ENCODE assay signal across 10 cellular contexts in the genomic region with DNA sequence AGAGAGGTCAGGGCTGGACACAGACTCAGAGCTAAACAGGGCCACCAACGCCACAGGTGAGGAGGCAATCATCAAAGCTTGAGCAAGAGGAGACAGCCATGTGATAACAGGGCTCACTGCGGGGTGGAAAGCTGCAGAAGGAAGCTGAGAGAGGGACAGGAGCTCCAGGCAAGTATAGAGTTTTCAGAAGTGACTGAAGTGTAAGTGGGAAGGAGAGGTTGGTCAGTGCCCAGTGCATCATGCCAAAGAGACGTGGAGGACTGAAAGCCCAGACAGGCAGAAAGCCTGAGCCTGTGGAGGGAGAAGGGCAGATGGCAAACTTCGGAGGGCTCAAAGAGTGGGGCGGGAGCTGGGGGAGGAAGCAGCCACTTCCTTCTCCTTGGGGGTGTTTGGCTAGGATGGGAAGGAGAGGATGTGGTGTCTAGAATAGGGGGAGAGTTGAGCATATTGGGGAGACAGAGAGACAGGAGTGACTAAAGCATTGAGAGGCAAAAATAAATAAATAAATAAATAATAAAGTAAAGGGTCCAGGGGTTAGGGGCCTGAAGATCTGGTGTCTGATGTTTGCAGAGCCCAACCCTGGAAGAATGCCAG. TPM values are rescaled to one million over a fixed set of nuclear protein-coding genes. Genes with fewer than 3 reads are reported as not detected.
DNase-seq lines count a peak whose midpoint lies in the region; ATAC-seq, FAIRE-seq and TF ChIP-seq lines count a peak whose summit lies in the region.
"Had no signal": no experiment of that assay in that cellular context is flagged by ENCODE, and none has a peak within 500 bp of the region (broad histone marks: within the 10 kb centered on the region; RNA-seq: fewer than 3 reads in every experiment).

No MANE protein-coding gene starts in this region.

- CTCF ChIA-PET in activated CD8-positive, alpha-beta T cell treated with anti-CD3 and anti-CD28 coated beads, Interleukin-2, amount 10 ng/mL, durations not matched to agents 7 days and 5 days (lab: Charles Lee): interaction anchor here (1.1 to 1.5 kb wide), 4 partner anchors 9 to 151 kb away, joined by 3 to 7 read pairs (median 4); no protein-coding TSS in a partner anchor
- CTCF ChIA-PET in activated CD8-positive, alpha-beta T cell treated with anti-CD3 and anti-CD28 coated beads for 36 hours (lab: Charles Lee): interaction anchor here (0.6 to 1.3 kb wide), 3 partner anchors 11 to 200 kb away, joined by 3 to 4 read pairs (median 3); no protein-coding TSS in a partner anchor

- H3K4me1 Mint-ChIP-seq in activated CD8-positive, alpha-beta T cell treated with anti-CD3 and anti-CD28 coated beads, Interleukin-2, amount 10 ng/mL, durations not matched to agents 7 days and 5 days (ENCODE audit: low read depth): peaks cover 27% of the 10 kb centered on the region
- H3K4me1 Mint-ChIP-seq in activated CD8-positive, alpha-beta T cell treated with anti-CD3 and anti-CD28 coated beads for 36 hours (ENCODE audit: low read depth): peaks cover 23% of the 10 kb centered on the region

- TF ChIP-seq CTCF in activated CD8-positive, alpha-beta T cell treated with anti-CD3 and anti-CD28 coated beads for 36 hours (IDR thresholded peaks at IDR 0.05): no peak

- peaks cover 37% of the 10 kb centered on the region for H3K27me3 Mint-ChIP-seq in activated CD8-positive, alpha-beta T cell treated with anti-CD3 and anti-CD28 coated beads, Interleukin-2, amount 10 ng/mL, durations not matched to agents 7 days and 5 days (ENCODE audit: low read depth)
- peaks cover 27% of the 10 kb centered on the region for H3K27me3 Mint-ChIP-seq in activated CD8-positive, alpha-beta T cell treated with anti-CD3 and anti-CD28 coated beads for 36 hours

- peak overlapping the region; percentile 5 for H3K27ac Mint-ChIP-seq in activated CD8-positive, alpha-beta T cell treated with anti-CD3 and anti-CD28 coated beads, Interleukin-2, amount 10 ng/mL, durations not matched to agents 7 days and 5 days
- no peak overlapping the region for H3K27ac Mint-ChIP-seq in activated CD8-positive, alpha-beta T cell treated with anti-CD3 and anti-CD28 coated beads for 36 hours
- H3K27ac Mint-ChIP-seq: activated naive CD4-positive, alpha-beta T cell treated with anti-CD3 and anti-CD28 coated beads, Interleukin-2, amount 50 U/mL, for 72 hours had no signal

- intact Hi-C loops in activated CD8-positive, alpha-beta T cell treated with anti-CD3 and anti-CD28 coated beads for 36 hours (cut with micrococcal nuclease): no loop called here

- POLR2A ChIA-PET in activated CD8-positive, alpha-beta T cell treated with anti-CD3 and anti-CD28 coated beads, Interleukin-2, amount 10 ng/mL, durations not matched to agents 7 days and 5 days (lab: Charles Lee): interaction anchor here (1.1 kb wide), 1 partner anchor 11 kb away, joined by 3 read pairs; no protein-coding TSS in a partner anchor
- POLR2A ChIA-PET in activated CD8-positive, alpha-beta T cell treated with anti-CD3 and anti-CD28 coated beads for 36 hours (lab: Charles Lee): interaction anchor here (2.2 kb wide), 1 partner anchor 11 kb away, joined by 5 read pairs; no protein-coding TSS in a partner anchor

- no peaks in the 10 kb centered on the region for H3K9me3 Mint-ChIP-seq in activated CD8-positive, alpha-beta T cell treated with anti-CD3 and anti-CD28 coated beads, Interleukin-2, amount 10 ng/mL, durations not matched to agents 7 days and 5 days (ENCODE audit: insufficient read depth)
- no peaks in the 10 kb centered on the region for H3K9me3 Mint-ChIP-seq in activated CD8-positive, alpha-beta T cell treated with anti-CD3 and anti-CD28 coated beads for 36 hours
- H3K9me3 Mint-ChIP-seq: activated naive CD4-positive, alpha-beta T cell treated with anti-CD3 and anti-CD28 coated beads, Interleukin-2, amount 50 U/mL, for 72 hours had no signal

- DNase-seq in activated CD8-positive, alpha-beta T cell treated with anti-CD3 and anti-CD28 coated beads, Interleukin-2, amount 10 ng/mL, durations not matched to agents 7 days and 5 days: no peak
- no peak for DNase-seq in activated CD8-positive, alpha-beta T cell treated with anti-CD3 and anti-CD28 coated beads for 36 hours
- peak; percentile 48 for DNase-seq in RPMI8226
- DNase-seq in kidney tubule cell (ENCODE audit: low spot score): peak; percentile 24
- DNase-seq in substantia nigra (lab: John Stamatoyannopoulos, UW): peak in 4 of 49 donors; percentile 18 to 39 (median 24)
- DNase-seq in GM19239 (ENCODE audit: insufficient read length, low spot score): no peak

- FAIRE-seq in GM19239 (lab: Jason Lieb, UNC): no peak

- no peak overlapping the region for H3K4me3 Mint-ChIP-seq in activated CD8-positive, alpha-beta T cell treated with anti-CD3 and anti-CD28 coated beads, Interleukin-2, amount 10 ng/mL, durations not matched to agents 7 days and 5 days
- no peak overlapping the region for H3K4me3 Mint-ChIP-seq in activated CD8-positive, alpha-beta T cell treated with anti-CD3 and anti-CD28 coated beads for 36 hours

- ATAC-seq in activated CD8-positive, alpha-beta T cell treated with anti-CD3 and anti-CD28 coated beads, Interleukin-2, amount 10 ng/mL, durations not matched to agents 7 days and 5 days: no peak
- no peak for ATAC-seq in activated CD8-positive, alpha-beta T cell treated with anti-CD3 and anti-CD28 coated beads for 36 hours
- no peak for ATAC-seq in HG03039 (IDR thresholded peaks at IDR 0.05; ENCODE audit: unreplicated experiment)
- no peak for ATAC-seq in GM21515 (IDR thresholded peaks at IDR 0.05; ENCODE audit: unreplicated experiment)
- ATAC-seq: activated naive CD4-positive, alpha-beta T cell treated with anti-CD3 and anti-CD28 coated beads, Interleukin-2, amount 50 U/mL, for 72 hours; esophagus mucosa had no signal

- peak overlapping the region; percentile 66 for H3K27ac ChIP-seq in substantia nigra (ENCODE audit: low read depth, low read length, poor library complexity, severe bottlenecking)

- no peaks in the 10 kb centered on the region for H3K36me3 Mint-ChIP-seq in activated CD8-positive, alpha-beta T cell treated with anti-CD3 and anti-CD28 coated beads, Interleukin-2, amount 10 ng/mL, durations not matched to agents 7 days and 5 days (ENCODE audit: low read depth)
- H3K36me3 Mint-ChIP-seq in activated CD8-positive, alpha-beta T cell treated with anti-CD3 and anti-CD28 coated beads for 36 hours (ENCODE audit: low read depth): no peaks in the 10 kb centered on the region

RNA-seq across cellular contexts. Expression of a gene that starts 2.6 kb away (rescaled TPM):
- under 1 TPM in 1 of 2 experiments, not detected in 1; 0.53 TPM for total RNA-seq in activated CD8-positive, alpha-beta T cell treated with anti-CD3 and anti-CD28 coated beads, Interleukin-2, amount 10 ng/mL, durations not matched to agents 7 days and 5 days
- under 1 TPM; 0.54 to 0.89 TPM for total RNA-seq in activated CD8-positive, alpha-beta T cell treated with anti-CD3 and anti-CD28 coated beads for 36 hours

Comparison
In these comparisons a context has a peak if more than half of its experiments do, and no peak if none do; other contexts are left out.
1. DNase-seq: peak in RPMI8226 (single experiment) and kidney tubule cell (single experiment); none in activated CD8-positive, alpha-beta T cell treated with anti-CD3 and anti-CD28 coated beads, Interleukin-2, amount 10 ng/mL, durations not matched to agents 7 days and 5 days (single experiment), activated CD8-positive, alpha-beta T cell treated with anti-CD3 and anti-CD28 coated beads for 36 hours (single experiment) and GM19239 (single experiment).